Comparison of ENCODE assay signal across 8 cellular contexts in the genomic region with DNA sequence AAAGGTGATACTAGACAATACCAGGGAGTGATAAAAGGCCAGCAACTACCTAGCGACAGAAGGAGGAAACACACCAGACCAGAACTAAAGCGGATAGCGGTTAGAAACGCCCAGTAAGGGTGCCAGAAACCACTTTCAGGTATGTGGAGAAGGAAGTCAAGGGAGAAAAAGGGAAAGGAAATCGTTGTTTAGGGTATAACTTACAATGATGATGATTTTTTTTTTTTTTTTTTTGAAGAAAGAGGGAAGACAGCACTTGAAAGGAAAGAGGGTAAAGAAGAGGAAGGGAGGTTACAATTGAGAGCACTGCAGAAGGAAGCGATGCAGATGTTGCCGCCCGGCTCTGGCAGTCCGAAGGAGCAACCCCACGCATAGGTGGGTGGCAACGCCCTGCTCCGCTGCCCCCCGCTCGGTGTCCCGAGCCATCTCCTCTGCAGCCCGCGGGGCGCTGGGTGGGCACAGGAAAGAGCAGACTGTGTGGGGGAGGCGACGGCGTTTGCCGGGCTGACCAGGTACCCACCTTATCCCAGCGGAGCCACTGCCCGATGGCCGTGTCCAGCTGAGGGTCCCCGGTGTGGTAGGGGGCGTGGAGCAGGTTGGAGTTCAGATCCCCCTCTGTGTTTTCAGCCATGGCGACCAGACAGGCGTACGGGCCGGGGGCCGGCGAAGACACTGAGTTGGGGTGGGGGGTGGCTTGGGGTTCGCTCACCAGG. TPM values are rescaled to one million over a fixed set of nuclear protein-coding genes. Genes with fewer than 3 reads are reported as not detected.
DNase-seq lines count a peak whose midpoint lies in the region; ATAC-seq and TF ChIP-seq lines count a peak whose summit lies in the region.

No MANE protein-coding gene starts in this region.

- peak; percentile 20 for ATAC-seq in GM18907 (IDR thresholded peaks at IDR 0.05; ENCODE audit: unreplicated experiment)

- H3K27me3 ChIP-seq in SJCRH30 = no peaks in the 10 kb centered on the region

- no peak for DNase-seq in AG10803 (ENCODE audit: low read depth)
- peak; percentile 69 to 84 for DNase-seq in Kasumi-1 (lab: John Stamatoyannopoulos, UW)
- peak; percentile 25 to 54 for DNase-seq in SJCRH30
- DNase-seq in astrocyte of the cerebellum (ENCODE audit: low read depth) = no peak
- DNase-seq in skeletal muscle cell (ENCODE audit: low read depth) = no peak
- DNase-seq in T1000 (lab: John Stamatoyannopoulos, UW) = no peak

- no peaks in the 10 kb centered on the region for H3K9me3 ChIP-seq in SJCRH30 (replicated peaks)

- TF ChIP-seq CTCF in AG10803 (conservative IDR thresholded peaks at IDR 0.05; ENCODE audit: low read length) = peak; percentile 23
- TF ChIP-seq CTCF in astrocyte of the cerebellum (IDR thresholded peaks at IDR 0.05; ENCODE audit: low read depth, low read length, missing control alignments) = peak; percentile 28

- H3K4me1 ChIP-seq in SJCRH30 = no peaks in the 10 kb centered on the region

- no peaks in the 10 kb centered on the region for H3K36me3 ChIP-seq in SJCRH30

- H3K4me3 ChIP-seq in AG10803 (ENCODE audit: low read length) (peak overlapping the region; percentile 90), SJCRH30 (peak overlapping the region; percentile 79), astrocyte of the cerebellum (ENCODE audit: low read depth, low read length) (peak overlapping the region; percentile 99), iPS-11a (ENCODE audit: low read depth, low read length) (peak overlapping the region; percentile 83), skeletal muscle cell (ENCODE audit: low read depth, low read length) (peak overlapping the region; percentile 83)

- in situ Hi-C loops in astrocyte of the cerebellum (cut with HindIII; ENCODE audit: low sequenced_read_pairs) = no loop called here

- H3K27ac ChIP-seq in SJCRH30 = peak overlapping the region; percentile 89

RNA-seq across cellular contexts. Expression of a gene that starts 0.5 kb away (rescaled TPM):
- total RNA-seq in SJCRH30 (2014; rRNA removed; shearing (Covaris generic)) = 7.5 and 9.0 TPM in 2 replicates

Comparison
In these comparisons a context has a peak if more than half of its experiments do, and no peak if none do; other contexts are left out.
1. DNase-seq: peak in Kasumi-1 (2 of 2) and SJCRH30 (2 of 2); none in AG10803 (single experiment), astrocyte of the cerebellum (single experiment), skeletal muscle cell (single experiment) and T1000 (single experiment).
2. Peak in every context shown above with its lines, with median percentiles within 50 percentile points of each other: H3K4me3 ChIP-seq.